14 cellular contexts compared by ENCODE assay signal in genomic region chr22:42214625-42215415, GRCh38. TPM values are rescaled to one million over a fixed set of nuclear protein-coding genes. Genes with fewer than 3 reads are reported as not detected.
DNase-seq lines count a peak whose midpoint lies in the region; ATAC-seq and TF ChIP-seq lines count a peak whose summit lies in the region.
"Had no signal": no experiment of that assay in that cellular context is flagged by ENCODE, and none has a peak within 500 bp of the region (broad histone marks: within the 10 kb centered on the region; RNA-seq: fewer than 3 reads in every experiment).

No MANE protein-coding gene starts in this region.

- no peak overlapping the region for H3K9ac ChIP-seq in colonic mucosa (ENCODE audit: low read depth in 2 of 2, low read length in 2 of 2)

- no peak overlapping the region for H3K27ac Mint-ChIP-seq in mesothelial cell of epicardium
- H3K27ac Mint-ChIP-seq: dendritic cell treated with granulocyte-macrophage colony-stimulating factor and Interleukin-4, amounts not matched to agents 40 ng/mL and 50 ng/mL, for 4 days had no signal

- H3K27me3 ChIP-seq in psoas muscle (ENCODE audit: insufficient read depth in 3 of 3, low read length in 2 of 3), result no peaks in the 10 kb centered on the region
- no peaks in the 10 kb centered on the region for H3K27me3 ChIP-seq in colonic mucosa
- H3K27me3 ChIP-seq in HAP-1 (ENCODE audit: low read depth), result no peaks in the 10 kb centered on the region

- intact Hi-C loops in psoas muscle (cut with DNase I) (no loop called here), colonic mucosa (cut with DNase I) (no loop called here)

- H3K4me1 ChIP-seq in HEK293 (ENCODE audit: control insufficient read depth, insufficient read depth, low read length) (peaks cover 6% of the 10 kb centered on the region; the same call in 1 of the 2 replicates), psoas muscle (no peaks in the 10 kb centered on the region), colonic mucosa (peaks cover 9% of the 10 kb centered on the region), HAP-1 (peaks cover 24% of the 10 kb centered on the region)

- ATAC-seq in psoas muscle, result peak in 1 of 4 donors; percentile 46

- DNase-seq in cerebellar cortex (ENCODE audit: low spot score) (peak; percentile 41), hippocampal formation (lab: John Stamatoyannopoulos, UW) (peak; percentile 88 to 89), psoas muscle (peak; percentile 28 to 49), colonic mucosa (no peak), HAP-1 (ENCODE audit: low spot score in 2 of 2) (no peak), mesothelial cell of epicardium (ENCODE audit: low spot score in 2 of 2, unreplicated experiment in 2 of 2) (no peak), RPMI8226 (no peak)
- DNase-seq: activated CD8-positive, alpha-beta memory T cell treated with anti-CD3 and anti-CD28 coated beads for 24 hours; activated naive CD4-positive, alpha-beta T cell treated with anti-CD3 and anti-CD28 coated beads, Interleukin-2, amount 50 U/mL, for 16 hours; NCI-H2029 had no signal

- POLR2A ChIA-PET in HEK293 (lab: Yijun Ruan, JAX), result no interaction called here

- H3K4me3 ChIP-seq in HEK293 (ENCODE audit: low read depth, low read length), result no peak overlapping the region
- H3K4me3 ChIP-seq in psoas muscle, result no peak overlapping the region
- no peak overlapping the region for H3K4me3 ChIP-seq in colonic mucosa
- no peak overlapping the region for H3K4me3 ChIP-seq in HAP-1

- no peak overlapping the region for H3K27ac ChIP-seq in HEK293 (ENCODE audit: extremely low read depth, low read depth, low read length)
- no peak overlapping the region for H3K27ac ChIP-seq in psoas muscle
- no peak overlapping the region for H3K27ac ChIP-seq in colonic mucosa
- H3K27ac ChIP-seq: C4-2B, HL-60 had no signal

- no peaks in the 10 kb centered on the region for H3K9me3 ChIP-seq in HEK293 (ENCODE audit: control insufficient read depth, insufficient read depth, low read depth, low read length)
- no peaks in the 10 kb centered on the region for H3K9me3 ChIP-seq in psoas muscle
- no peaks in the 10 kb centered on the region for H3K9me3 ChIP-seq in colonic mucosa
- no peaks in the 10 kb centered on the region for H3K9me3 ChIP-seq in HAP-1

- H3K36me3 Mint-ChIP-seq in mesothelial cell of epicardium, result peaks cover 35% of the 10 kb centered on the region

- in situ Hi-C loops in HAP-1 (cut with MboI; ENCODE audit: low sequenced_read_pairs), result no loop called here

- CTCF ChIA-PET in HEK293 (lab: Yijun Ruan, JAX), result no interaction called here

- WGBS in psoas muscle, 3 donors, result 66 to 72% (median 67%) methylated on average over 15 of the region's 15 CpGs

- no peak overlapping the region for H3K4me3 Mint-ChIP-seq in mesothelial cell of epicardium
- H3K4me3 Mint-ChIP-seq: dendritic cell treated with granulocyte-macrophage colony-stimulating factor and Interleukin-4, amounts not matched to agents 40 ng/mL and 50 ng/mL, for 4 days had no signal

- H3K27me3 Mint-ChIP-seq in mesothelial cell of epicardium (ENCODE audit: low read depth), result no peaks in the 10 kb centered on the region
- H3K27me3 Mint-ChIP-seq: dendritic cell treated with granulocyte-macrophage colony-stimulating factor and Interleukin-4, amounts not matched to agents 40 ng/mL and 50 ng/mL, for 4 days had no signal

- no peak for TF ChIP-seq CTCF in HEK293 (tag by site-specific recombination; IDR thresholded peaks at IDR 0.05)
- TF ChIP-seq CTCF in psoas muscle (IDR thresholded peaks at IDR 0.05), result no peak
- TF ChIP-seq CTCF in colonic mucosa (IDR thresholded peaks at IDR 0.05), result no peak
- TF ChIP-seq CTCF in mesothelial cell of epicardium (IDR thresholded peaks at IDR 0.05; ENCODE audit: unreplicated experiment), result no peak

- peaks cover 12 to 55% of the 10 kb centered on the region in 2 experiments for H3K36me3 ChIP-seq in HEK293 (ENCODE audit: control insufficient read depth in 2 of 2, insufficient read depth in 1 of 2, low read length in 2 of 2)
- peaks cover 3 to 52% of the 10 kb centered on the region in 2 donors for H3K36me3 ChIP-seq in psoas muscle (ENCODE audit: insufficient read depth in 1 of 2, low read depth in 1 of 2)
- peaks cover 16% of the 10 kb centered on the region for H3K36me3 ChIP-seq in colonic mucosa
- H3K36me3 ChIP-seq in HAP-1 (replicated peaks), result peaks cover 45% of the 10 kb centered on the region

- no peaks in the 10 kb centered on the region for H3K9me3 Mint-ChIP-seq in mesothelial cell of epicardium
- H3K9me3 Mint-ChIP-seq: dendritic cell treated with granulocyte-macrophage colony-stimulating factor and Interleukin-4, amounts not matched to agents 40 ng/mL and 50 ng/mL, for 4 days had no signal

- peaks cover 13% of the 10 kb centered on the region for H3K4me1 Mint-ChIP-seq in mesothelial cell of epicardium

TF ChIP-seq in HEK293, 187 proteins besides CTCF, POLR2A, EP300 and RAD21:
- TF ChIP-seq ZIC2 (tag by site-specific recombination; IDR thresholded peaks at IDR 0.05) (peak; percentile 91), PRDM10 (tag by site-specific recombination; IDR thresholded peaks at IDR 0.05) (no peak)

RNA-seq across cellular contexts. Expression of gene TCF20, which starts 55.6 kb away (rescaled TPM):
- total RNA-seq in psoas muscle, result 10 to 100 TPM; 10.1 to 14.9 (median 12.1) TPM
- polyA plus RNA-seq in psoas muscle, result 1 to 10 TPM; 3.2 to 9.5 (median 5.5) TPM
- total RNA-seq in colonic mucosa, result 10 to 100 TPM; 52.9 to 62.0 TPM
- 77.4 to 82.2 TPM (median 80.7 TPM) in 3 replicates for total RNA-seq in mesothelial cell of epicardium

Comparison
In these comparisons a context has a peak if more than half of its experiments do, and no peak if none do; other contexts are left out.
1. DNase-seq: peak in cerebellar cortex (single experiment), hippocampal formation (2 of 2) and psoas muscle (2 of 2); none in colonic mucosa (single experiment), HAP-1 (0 of 2), mesothelial cell of epicardium (0 of 2) and RPMI8226 (single experiment).